ENCODE assay signal across 1 cellular context in genomic region chr3:128269131-128269775, GRCh38.
TF ChIP-seq lines count a peak whose summit lies in the region.

No MANE protein-coding gene starts in this region.

TF ChIP-seq in H1, 55 proteins besides CTCF, POLR2A, EP300 and RAD21:
- TF ChIP-seq SIN3A (conservative IDR thresholded peaks at IDR 0.05 in 1 of 2, IDR thresholded peaks at IDR 0.05 in 1 of 2; ENCODE audit: low read depth in 1 of 2, low read length in 2 of 2) (no peak), YY1 (IDR thresholded peaks at IDR 0.05; ENCODE audit: low read depth, low read length) (no peak), NANOG (IDR thresholded peaks at IDR 0.05; ENCODE audit: insufficient read depth, low read depth, low read length, poor library complexity, severe bottlenecking) (no peak), GTF2F1 (IDR thresholded peaks at IDR 0.05; ENCODE audit: borderline replicate concordance, low read depth, low read length) (no peak), TCF12 (IDR thresholded peaks at IDR 0.05; ENCODE audit: low read depth, low read length) (no peak), GABPA (IDR thresholded peaks at IDR 0.05; ENCODE audit: borderline replicate concordance, insufficient read depth, low read length) (no peak), POU5F1 (IDR thresholded peaks at IDR 0.05; ENCODE audit: low read depth, low read length) (no peak), SP4 (IDR thresholded peaks at IDR 0.05; ENCODE audit: low read length) (no peak), POLR2AphosphoS5 (IDR thresholded peaks at IDR 0.05; ENCODE audit: low read depth, low read length) (no peak), SIX5 (IDR thresholded peaks at IDR 0.05; ENCODE audit: low read depth, low read length) (no peak), SUZ12 (IDR thresholded peaks at IDR 0.05; ENCODE audit: low read length) (no peak), RNF2 (IDR thresholded peaks at IDR 0.05; ENCODE audit: borderline replicate concordance, low read depth, low read length, missing control alignments, poor library complexity, severe bottlenecking) (no peak), BRCA1 (IDR thresholded peaks at IDR 0.05; ENCODE audit: low read depth, low read length) (no peak), SAP30 (IDR thresholded peaks at IDR 0.05; ENCODE audit: insufficient read depth, insufficient replicate concordance, low read length) (no peak), EZH2 (IDR thresholded peaks at IDR 0.05; ENCODE audit: low read depth, low read length, severe bottlenecking) (no peak), CEBPB (IDR thresholded peaks at IDR 0.05; ENCODE audit: low read depth, low read length) (no peak), KDM4A (IDR thresholded peaks at IDR 0.05; ENCODE audit: low read depth, low read length, severe bottlenecking) (no peak)
